In the genomic region with DNA sequence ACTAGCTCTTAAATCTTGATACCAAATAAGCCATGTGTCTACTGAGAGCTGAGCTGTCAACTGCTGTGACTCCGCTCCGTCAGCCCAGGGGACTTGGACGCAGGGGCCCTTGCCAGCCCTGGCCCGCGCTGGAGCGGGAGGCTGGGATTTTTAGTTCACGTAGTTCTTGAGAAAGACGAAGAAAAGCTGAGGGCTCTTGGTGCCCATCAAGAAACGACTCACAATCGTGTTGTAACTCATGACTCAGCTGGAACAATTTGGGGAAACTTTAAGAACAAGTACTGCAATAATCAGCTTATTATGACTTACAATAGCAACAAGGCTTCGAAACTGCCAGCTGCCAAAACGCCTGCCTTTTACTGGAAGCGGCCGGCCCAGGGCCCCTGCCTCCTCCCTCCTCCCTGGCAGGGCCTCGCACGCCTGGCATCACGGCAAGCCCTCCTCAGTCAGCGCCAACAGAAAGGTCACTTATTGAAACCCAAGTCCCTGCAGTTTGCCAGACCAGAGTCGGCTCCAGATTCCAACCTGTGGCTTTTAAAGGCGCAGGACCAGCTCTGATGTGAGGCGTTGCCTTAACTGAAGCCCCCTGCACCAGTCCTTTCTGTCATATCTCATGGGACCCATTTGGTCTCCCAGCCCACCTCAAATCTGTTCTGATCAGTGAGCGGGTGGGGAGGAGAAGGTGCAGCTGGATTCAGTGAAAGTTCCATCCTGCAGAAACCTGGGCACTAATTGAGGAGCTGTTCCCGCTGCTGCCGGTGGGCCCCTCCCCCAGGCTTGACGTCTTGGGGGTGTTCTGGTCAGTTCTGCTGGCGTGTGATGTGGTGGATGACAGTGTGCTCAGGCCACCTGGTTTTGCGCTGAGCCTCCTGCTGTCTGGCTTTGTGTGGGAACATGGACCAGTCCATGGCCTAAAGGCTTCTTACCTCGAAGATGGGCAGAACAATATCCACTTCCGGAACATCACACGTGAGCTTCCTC, we compare ENCODE assay signal across 8 cellular contexts.
DNase-seq lines count a peak whose midpoint lies in the region; ATAC-seq and TF ChIP-seq lines count a peak whose summit lies in the region.

No MANE protein-coding gene starts in this region.

- ATAC-seq in body of pancreas: peak; percentile 77
- ATAC-seq in HG02798 (IDR thresholded peaks at IDR 0.05; ENCODE audit: poor library complexity, unreplicated experiment): no peak
- no peak for ATAC-seq in GM18858 (IDR thresholded peaks at IDR 0.05; ENCODE audit: unreplicated experiment)
- no peak for ATAC-seq in HG02981 (IDR thresholded peaks at IDR 0.05; ENCODE audit: unreplicated experiment)

- no peaks in the 10 kb centered on the region for H3K27me3 ChIP-seq in BJ (ENCODE audit: control insufficient read depth, insufficient read depth, low read length)
- H3K27me3 ChIP-seq in body of pancreas: no peaks in the 10 kb centered on the region
- no peaks in the 10 kb centered on the region for H3K27me3 ChIP-seq in skeletal muscle tissue (ENCODE audit: control insufficient read depth in 3 of 3, insufficient read depth in 3 of 3, low read length in 3 of 3)

- H3K4me1 ChIP-seq in body of pancreas: peaks cover 34% of the 10 kb centered on the region
- peaks cover 64 to 74% (median 67%) of the 10 kb centered on the region in 3 donors for H3K4me1 ChIP-seq in skeletal muscle tissue (ENCODE audit: control insufficient read depth in 3 of 3, insufficient read depth in 3 of 3, low read length in 3 of 3)

- no peaks in the 10 kb centered on the region for H3K9me3 ChIP-seq in body of pancreas
- no peaks in the 10 kb centered on the region for H3K9me3 ChIP-seq in skeletal muscle tissue (ENCODE audit: control insufficient read depth in 3 of 3, low read length in 3 of 3)

- H3K9ac ChIP-seq in skeletal muscle tissue (ENCODE audit: low read depth in 1 of 3, low read length in 3 of 3): peak overlapping the region; percentile 76 to 84 (median 79)

- peaks cover 25% of the 10 kb centered on the region for H3K36me3 ChIP-seq in BJ (ENCODE audit: control insufficient read depth, insufficient read depth, low read length)
- peaks cover 4 to 13% of the 10 kb centered on the region in 2 donors for H3K36me3 ChIP-seq in body of pancreas (replicated peaks in 1 of 2; ENCODE audit: insufficient read depth in 1 of 2, low read depth in 2 of 2)
- peaks cover 23 to 32% (median 23%) of the 10 kb centered on the region in 3 donors for H3K36me3 ChIP-seq in skeletal muscle tissue (ENCODE audit: control insufficient read depth in 3 of 3, insufficient read depth in 3 of 3, low read length in 3 of 3)

- TF ChIP-seq CTCF in BJ (IDR thresholded peaks at IDR 0.05; ENCODE audit: insufficient read depth, low read depth, low read length) (no peak), body of pancreas (IDR thresholded peaks at IDR 0.05) (no peak)

- H3K4me3 ChIP-seq in BJ (ENCODE audit: low read depth, low read length) (no peak overlapping the region), body of pancreas (no peak overlapping the region), skeletal muscle tissue (ENCODE audit: low read length in 3 of 3) (peak overlapping the region; percentile 54 to 63 (median 56))

- DNase-seq in BJ (ENCODE audit: low read depth) (peak; percentile 62), LHCN-M2 (ENCODE audit: low read depth) (peak; percentile 91), body of pancreas (peak; percentile 79 to 88 (median 84)), iris pigment epithelial cell (ENCODE audit: low read depth) (peak; percentile 91)

- intact Hi-C loops in body of pancreas (cut with DNase I): loop anchor here (10.0 kb wide), 1 partner anchor 234 kb away; no protein-coding TSS in a partner anchor

- peak overlapping the region; percentile 23 to 77 (median 45) for H3K27ac ChIP-seq in body of pancreas
- peak overlapping the region; percentile 93 for H3K27ac ChIP-seq in skeletal muscle tissue (ENCODE audit: low read depth, low read length)

- TF ChIP-seq POLR2A in body of pancreas (IDR thresholded peaks at IDR 0.05): peak in 1 of 3 donors; percentile 24

- POLR2A ChIA-PET in BJ (lab: Charles Lee): interaction anchor here (0.6 kb wide), 2 partner anchors 44 to 1177 kb away, joined by 4 to 5 read pairs; no protein-coding TSS in a partner anchor

- 40 to 44% methylated on average over 26 to 30 of the region's 30 CpGs for WGBS in body of pancreas, 2 donors

- CTCF ChIA-PET in BJ (lab: Yijun Ruan, JAX): interaction anchor here (1.1 to 6.3 kb wide), 15 partner anchors 8 to 1295 kb away, joined by 3 to 74 read pairs (median 6); no protein-coding TSS in a partner anchor

Comparison
In these comparisons a context has a peak if more than half of its experiments do, and no peak if none do; other contexts are left out.
1. H3K4me3 ChIP-seq: peak in skeletal muscle tissue (3 of 3); none in BJ (single experiment) and body of pancreas (0 of 2).
2. Peak in every context shown above with its lines, with median percentiles within 50 percentile points of each other: DNase-seq.